Comparison of ENCODE assay signal across 1 cellular context in the genomic region with DNA sequence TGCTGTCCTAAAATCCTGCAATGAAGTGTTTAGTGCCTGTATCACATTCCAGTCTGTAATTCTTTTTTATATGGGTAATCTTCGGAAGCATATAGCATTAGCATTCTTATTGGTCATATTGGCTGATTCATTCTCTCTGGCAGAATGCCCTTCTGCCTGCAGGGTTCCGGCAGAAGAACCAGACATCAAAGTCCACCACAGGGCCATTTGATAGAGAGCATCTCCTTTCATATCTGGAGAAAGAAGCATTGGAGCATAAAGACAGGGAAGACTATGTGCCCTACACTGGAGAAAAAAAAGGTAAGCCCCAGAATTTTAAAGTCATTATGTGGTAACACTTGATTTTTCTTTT.
TF ChIP-seq lines count a peak whose summit lies in the region.

No MANE protein-coding gene starts in this region.

TF ChIP-seq in HCT116, 20 proteins besides CTCF, POLR2A, EP300 and RAD21 (continued from another document):
- TF ChIP-seq MAX (IDR thresholded peaks at IDR 0.05) (peak; percentile 40; the same call in 1 of the 2 replicates), EZH2 (IDR thresholded peaks at IDR 0.05) (no peak), CEBPB (IDR thresholded peaks at IDR 0.05; ENCODE audit: low read depth) (peak; percentile 45), ATF3 (IDR thresholded peaks at IDR 0.05) (peak; percentile 47; the same call in 1 of the 2 replicates), TCF7L2 (IDR thresholded peaks at IDR 0.05; ENCODE audit: borderline replicate concordance, extremely low read depth, insufficient read depth, insufficient read length) (peak; percentile 96), EZH2phosphoT487 (IDR thresholded peaks at IDR 0.05; ENCODE audit: borderline replicate concordance) (no peak), CBX3 (IDR thresholded peaks at IDR 0.05; ENCODE audit: low read depth) (peak; percentile 78), SIN3A (IDR thresholded peaks at IDR 0.05; ENCODE audit: low read depth) (peak; percentile 73)
